14 cellular contexts compared by ENCODE assay signal in the genomic region with DNA sequence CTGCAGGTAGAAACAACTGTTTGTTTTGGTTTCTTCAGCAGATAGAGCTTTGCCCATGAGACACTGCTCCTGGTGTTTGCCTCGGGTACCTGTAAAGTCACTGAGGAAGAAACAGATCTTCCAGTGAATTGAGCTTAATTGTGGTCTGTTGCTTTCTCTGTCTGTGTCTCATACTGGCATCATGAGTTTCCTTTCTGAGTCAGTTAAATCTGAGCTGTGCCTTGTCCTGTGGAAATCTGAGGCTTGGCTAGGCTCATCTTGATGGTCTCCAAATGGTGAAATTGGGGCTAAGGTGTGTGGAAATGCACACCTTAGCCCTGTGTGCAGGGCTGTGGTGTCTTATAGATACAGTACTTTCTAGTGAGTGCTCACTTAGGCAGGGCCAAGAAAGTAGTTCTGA.
DNase-seq lines count a peak whose midpoint lies in the region; ATAC-seq and TF ChIP-seq lines count a peak whose summit lies in the region.
"Had no signal": no experiment of that assay in that cellular context is flagged by ENCODE, and none has a peak within 500 bp of the region (broad histone marks: within the 10 kb centered on the region; RNA-seq: fewer than 3 reads in every experiment).

No MANE protein-coding gene starts in this region.

- intact Hi-C loops in mucosa of descending colon (cut with DNase I, micrococcal nuclease): no loop called here

- H3K27ac ChIP-seq in neural progenitor cell: no peak overlapping the region
- H3K27ac ChIP-seq: 22Rv1, right atrium auricular region had no signal

- no peaks in the 10 kb centered on the region for H3K27me3 Mint-ChIP-seq in chondrocyte (ENCODE audit: low read depth)
- peaks cover 2% of the 10 kb centered on the region for H3K27me3 Mint-ChIP-seq in neural progenitor cell (ENCODE audit: insufficient read depth, low read depth)

- H3K9me3 ChIP-seq in neural progenitor cell (ENCODE audit: low read depth) (no peaks in the 10 kb centered on the region), mucosa of descending colon (no peaks in the 10 kb centered on the region)
- H3K9me3 ChIP-seq: right atrium auricular region, thyroid gland had no signal

- H3K36me3 ChIP-seq in neural progenitor cell (no peaks in the 10 kb centered on the region), mucosa of descending colon (ENCODE audit: low read depth) (no peaks in the 10 kb centered on the region)
- H3K36me3 ChIP-seq: right atrium auricular region, thyroid gland had no signal

- ATAC-seq in activated CD4-positive, CD25-positive, alpha-beta regulatory T cell treated with anti-CD3 and anti-CD28 coated beads, Interleukin-2, amount 50 U/mL, for 24 hours: peak; percentile 13 to 58
- ATAC-seq in mucosa of descending colon: no peak

- H3K4me1 ChIP-seq in neural progenitor cell (peaks cover 30% of the 10 kb centered on the region), mucosa of descending colon (ENCODE audit: low read depth) (peaks cover 19% of the 10 kb centered on the region)

- peaks cover 30% of the 10 kb centered on the region for H3K79me2 ChIP-seq in neural progenitor cell (ENCODE audit: low read depth)

- DNase-seq in activated CD4-positive, CD25-positive, alpha-beta regulatory T cell (lab: John Stamatoyannopoulos, UW): no peak
- DNase-seq in HT1080 (ENCODE audit: low read depth) (peak; percentile 74), chondrocyte (ENCODE audit: low spot score) (no peak), neural progenitor cell (ENCODE audit: low spot score) (no peak), mucosa of descending colon (no peak), NCI-H2107 treated with DMSO at 0.1 percent for 48 hours (lab: John Stamatoyannopoulos, UW; ENCODE audit: unreplicated experiment) (no peak), NCI-H2029 (lab: John Stamatoyannopoulos, UW) (no peak)
- DNase-seq: anterior cingulate cortex, DND-41, NCI-H187 treated with DMSO at 0.1 percent for 48 hours had no signal

- TF ChIP-seq CTCF in chondrocyte (IDR thresholded peaks at IDR 0.05) (no peak), neural progenitor cell (IDR thresholded peaks at IDR 0.05) (no peak), mucosa of descending colon (IDR thresholded peaks at IDR 0.05) (no peak)

- peaks cover 3% of the 10 kb centered on the region for H3K36me3 Mint-ChIP-seq in chondrocyte (ENCODE audit: low read depth)
- peaks cover 2% of the 10 kb centered on the region for H3K36me3 Mint-ChIP-seq in neural progenitor cell

- peak overlapping the region; percentile 82 for H3K27ac Mint-ChIP-seq in chondrocyte (ENCODE audit: unreplicated experiment)
- peak overlapping the region; percentile 64 for H3K27ac Mint-ChIP-seq in neural progenitor cell

- H3F3A ChIP-seq in neural progenitor cell (ENCODE audit: low read depth): peaks cover 9% of the 10 kb centered on the region

- peaks cover 51% of the 10 kb centered on the region for H3K4me1 Mint-ChIP-seq in chondrocyte (ENCODE audit: low read depth)
- H3K4me1 Mint-ChIP-seq in neural progenitor cell: peaks cover 35% of the 10 kb centered on the region

- H3K9me3 Mint-ChIP-seq in chondrocyte (ENCODE audit: low read depth) (no peaks in the 10 kb centered on the region), neural progenitor cell (peaks cover 2% of the 10 kb centered on the region)

- no peaks in the 10 kb centered on the region for H3K27me3 ChIP-seq in neural progenitor cell
- H3K27me3 ChIP-seq: right atrium auricular region, thyroid gland had no signal

- no peak overlapping the region for H2AFZ ChIP-seq in neural progenitor cell (replicated peaks)

- H3K4me2 ChIP-seq in neural progenitor cell: peak overlapping the region; percentile 11

- no peak overlapping the region for H3K4me3 ChIP-seq in neural progenitor cell
- H3K4me3 ChIP-seq in mucosa of descending colon: no peak overlapping the region
- H3K4me3 ChIP-seq: right atrium auricular region, thyroid gland had no signal

- H3K9ac ChIP-seq in neural progenitor cell: no peak overlapping the region

- peaks cover 10% of the 10 kb centered on the region for H4K20me1 ChIP-seq in neural progenitor cell (ENCODE audit: low read depth)

- no peak overlapping the region for H3K4me3 Mint-ChIP-seq in chondrocyte (ENCODE audit: unreplicated experiment)
- no peak overlapping the region for H3K4me3 Mint-ChIP-seq in neural progenitor cell
